Comparison of ENCODE assay signal across 1 cellular context in genomic region chr2:24489465-24489864, GRCh38.
TF ChIP-seq lines count a peak whose summit lies in the region.

No MANE protein-coding gene starts in this region.

TF ChIP-seq in GM12878, 131 proteins besides CTCF, POLR2A, EP300 and RAD21 (continued from another document):
- TF ChIP-seq TBL1XR1 (IDR thresholded peaks at IDR 0.05; ENCODE audit: low read depth, low read length), result no peak
- TF ChIP-seq LARP7 (IDR thresholded peaks at IDR 0.05), result no peak
- TF ChIP-seq CBX3 (IDR thresholded peaks at IDR 0.05; ENCODE audit: borderline replicate concordance, low read depth), result no peak
